Comparison of ENCODE assay signal across 26 cellular contexts in genomic region chr4:37421614-37422013, GRCh38.
"Had no signal": no experiment of that assay in that cellular context is flagged by ENCODE, and none has a peak within 500 bp of the region (broad histone marks: within the 10 kb centered on the region; RNA-seq: fewer than 3 reads in every experiment).

No MANE protein-coding gene starts in this region.

- H3K27ac Mint-ChIP-seq: activated CD4-positive, alpha-beta T cell treated with anti-CD3 and anti-CD28 coated beads, Interleukin-2, amount 10 ng/mL, durations not matched to agents 24 days and 14 days; activated CD8-positive, alpha-beta T cell treated with anti-CD3 and anti-CD28 coated beads for 36 hours; activated naive CD8-positive, alpha-beta T cell treated with anti-CD3 and anti-CD28 coated beads for 36 hours; activated T-helper 17 cell treated with anti-CD3 and anti-CD28 coated beads, Interleukin-2, amount 50 U/mL, for 72 hours had no signal

- H3K4me1 ChIP-seq: SJCRH30 had no signal

- DNase-seq: activated CD4-positive, alpha-beta T cell treated with anti-CD3 and anti-CD28 coated beads, Interleukin-2, amount 10 ng/mL, durations not matched to agents 24 days and 14 days; activated CD4-positive, alpha-beta T cell treated with anti-CD3 and anti-CD28 coated beads, Interleukin-2, amount 50 U/mL, for 4 hours; activated CD8-positive, alpha-beta T cell treated with anti-CD3 and anti-CD28 coated beads for 36 hours; activated effector memory CD4-positive, alpha-beta T cell treated with anti-CD3 and anti-CD28 coated beads, Interleukin-2, amount 50 U/mL, for 16 hours; activated naive CD4-positive, alpha-beta T cell; activated naive CD4-positive, alpha-beta T cell treated with anti-CD3 and anti-CD28 coated beads, Interleukin-2, amount 50 U/mL, for 16 hours; activated naive CD8-positive, alpha-beta T cell treated with anti-CD3 and anti-CD28 coated beads for 36 hours; activated T-cell treated with anti-CD3 and anti-CD28 coated beads, Interleukin-2, amount 50 U/mL, for 1 hour; activated T-cell treated with anti-CD3 and anti-CD28 coated beads, Interleukin-2, amount 50 U/mL, for 72 hours; amniotic stem cell; aorta; Karpas-422; NCI-H1048; NCI-H1105 treated with DMSO at 0.1 percent for 48 hours; NCI-H1436; NCI-H1694; NCI-H1930; NCI-H2081 treated with DMSO at 0.1 percent for 48 hours; NCI-H345; NCI-H524 treated with DMSO at 0.1 percent for 48 hours; SHP77; SJCRH30; T1000 had no signal

- H3K27ac ChIP-seq: SJCRH30, SK-N-MC had no signal

- H3K4me3 ChIP-seq: SJCRH30, SK-N-MC had no signal

- H3K36me3 Mint-ChIP-seq: activated naive CD8-positive, alpha-beta T cell treated with anti-CD3 and anti-CD28 coated beads for 36 hours had no signal

- H3K4me3 Mint-ChIP-seq: activated CD4-positive, alpha-beta T cell treated with anti-CD3 and anti-CD28 coated beads, Interleukin-2, amount 10 ng/mL, durations not matched to agents 24 days and 14 days; activated CD8-positive, alpha-beta T cell treated with anti-CD3 and anti-CD28 coated beads for 36 hours; activated naive CD8-positive, alpha-beta T cell treated with anti-CD3 and anti-CD28 coated beads for 36 hours; activated T-cell treated with anti-CD3 and anti-CD28 coated beads, Interleukin-2, amount 50 U/mL, for 72 hours; activated T-helper 17 cell treated with anti-CD3 and anti-CD28 coated beads, Interleukin-2, amount 50 U/mL, for 72 hours had no signal

- H3K36me3 ChIP-seq: SJCRH30 had no signal

- H3K9me3 Mint-ChIP-seq: activated CD4-positive, alpha-beta T cell treated with anti-CD3 and anti-CD28 coated beads, Interleukin-2, amount 10 ng/mL, durations not matched to agents 24 days and 14 days; activated CD8-positive, alpha-beta T cell treated with anti-CD3 and anti-CD28 coated beads for 36 hours; activated T-helper 17 cell treated with anti-CD3 and anti-CD28 coated beads, Interleukin-2, amount 50 U/mL, for 72 hours had no signal

- H3K9me3 ChIP-seq: SJCRH30 had no signal

- H3K27me3 ChIP-seq: SJCRH30 had no signal

- ATAC-seq: activated CD8-positive, alpha-beta T cell treated with anti-CD3 and anti-CD28 coated beads for 36 hours; activated T-cell treated with anti-CD3 and anti-CD28 coated beads, Interleukin-2, amount 50 U/mL, for 72 hours; activated T-helper 17 cell treated with anti-CD3 and anti-CD28 coated beads, Interleukin-2, amount 50 U/mL, for 72 hours; Panc1 had no signal

- H3K4me1 Mint-ChIP-seq: activated CD4-positive, alpha-beta T cell treated with anti-CD3 and anti-CD28 coated beads, Interleukin-2, amount 10 ng/mL, durations not matched to agents 24 days and 14 days; activated naive CD8-positive, alpha-beta T cell treated with anti-CD3 and anti-CD28 coated beads for 36 hours; activated T-helper 17 cell treated with anti-CD3 and anti-CD28 coated beads, Interleukin-2, amount 50 U/mL, for 72 hours had no signal
